Comparison of ENCODE assay signal across 16 cellular contexts in the genomic region with DNA sequence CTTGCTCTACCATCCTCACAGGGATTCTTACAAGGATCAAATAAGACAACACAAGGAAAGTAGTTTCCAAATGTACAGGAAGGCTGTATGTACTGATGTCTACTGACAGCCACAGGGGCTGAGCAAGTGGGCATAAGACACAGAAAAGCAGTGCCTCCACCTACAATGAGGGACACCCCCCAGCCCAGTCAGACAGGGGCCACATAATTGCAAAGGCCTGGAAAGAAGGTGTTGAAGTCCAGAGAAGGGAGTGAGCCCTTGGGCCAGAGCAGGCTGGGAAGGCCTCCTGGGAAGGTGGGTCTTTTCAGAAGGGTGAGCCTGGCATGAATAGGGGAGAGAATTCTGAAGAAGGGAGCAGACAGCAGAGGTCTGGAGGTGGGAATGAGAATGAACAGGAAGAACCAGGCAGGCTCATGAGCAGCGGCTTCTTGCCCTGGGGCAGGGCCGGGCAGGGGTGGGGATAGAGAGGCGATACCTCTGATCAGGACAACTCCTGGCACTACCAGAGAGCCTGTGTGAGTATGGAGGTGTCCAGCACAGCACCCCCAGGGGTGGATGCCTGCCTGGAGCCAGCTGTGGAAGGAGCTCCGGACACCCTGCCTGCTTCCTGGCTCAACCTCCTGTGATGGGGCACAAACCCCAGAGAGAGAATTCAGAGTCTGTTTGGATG. TPM values are rescaled to one million over a fixed set of nuclear protein-coding genes. Genes with fewer than 3 reads are reported as not detected.
DNase-seq lines count a peak whose midpoint lies in the region; ATAC-seq, FAIRE-seq and TF ChIP-seq lines count a peak whose summit lies in the region.
"Had no signal": no experiment of that assay in that cellular context is flagged by ENCODE, and none has a peak within 500 bp of the region (broad histone marks: within the 10 kb centered on the region; RNA-seq: fewer than 3 reads in every experiment).

No MANE protein-coding gene starts in this region.

- peaks cover 55% of the 10 kb centered on the region for H3K4me1 ChIP-seq in lower lobe of right lung
- H3K4me1 ChIP-seq in stomach smooth muscle (ENCODE audit: control insufficient read depth, insufficient read depth, low read length) = peaks cover 97% of the 10 kb centered on the region

- H3K9ac ChIP-seq in stomach smooth muscle (ENCODE audit: low read length in 2 of 2) = peak overlapping the region; percentile 19 to 38

- DNase-seq in WERI-Rb-1 (no peak), lower lobe of right lung (peak; percentile 35), GM12892 (ENCODE audit: insufficient read length) (no peak), Calu3 (no peak)
- DNase-seq: activated CD4-positive, alpha-beta T cell treated with anti-CD3 and anti-CD28 coated beads, Interleukin-2, amount 50 U/mL, for 48 hours; HCEC 1CT; NCI-H1436 treated with DMSO at 0.1 percent for 48 hours; NCI-H774; T1000 had no signal

- no peak for FAIRE-seq in GM12892 (lab: Jason Lieb, UNC)

- H3K9me3 Mint-ChIP-seq in Calu3 (ENCODE audit: low read depth, unreplicated experiment) = no peaks in the 10 kb centered on the region
- H3K9me3 Mint-ChIP-seq: neural crest cell had no signal

- H3K4me3 ChIP-seq in WERI-Rb-1 (ENCODE audit: low read depth, low read length) (no peak overlapping the region), lower lobe of right lung (no peak overlapping the region), stomach smooth muscle (ENCODE audit: low read length in 2 of 2) (no peak overlapping the region)

- no peaks in the 10 kb centered on the region for H3K27me3 Mint-ChIP-seq in Calu3 (ENCODE audit: unreplicated experiment)

- peaks cover 13% of the 10 kb centered on the region for H3K36me3 Mint-ChIP-seq in Calu3 (ENCODE audit: insufficient read depth, unreplicated experiment)

- no peaks in the 10 kb centered on the region for H3K9me3 ChIP-seq in WERI-Rb-1 (ENCODE audit: severe bottlenecking)
- H3K9me3 ChIP-seq in lower lobe of right lung = no peaks in the 10 kb centered on the region
- H3K9me3 ChIP-seq in stomach smooth muscle (ENCODE audit: control insufficient read depth in 2 of 2, low read length in 2 of 2) = no peaks in the 10 kb centered on the region

- H3K36me3 ChIP-seq in WERI-Rb-1 (no peaks in the 10 kb centered on the region), lower lobe of right lung (peaks cover 54% of the 10 kb centered on the region), stomach smooth muscle (ENCODE audit: control insufficient read depth in 2 of 2, insufficient read depth in 2 of 2, low read length in 2 of 2) (peaks cover 33 to 35% of the 10 kb centered on the region in 2 donors)

- H3K4me1 Mint-ChIP-seq in Calu3 (ENCODE audit: low read depth, unreplicated experiment) = peaks cover 19% of the 10 kb centered on the region

- ATAC-seq in esophagus mucosa (peak; percentile 44), lower lobe of right lung (no peak), GM19035 (IDR thresholded peaks at IDR 0.05; ENCODE audit: unreplicated experiment) (no peak), HG02763 (IDR thresholded peaks at IDR 0.05; ENCODE audit: unreplicated experiment) (no peak)

- no peak overlapping the region for H3K27ac Mint-ChIP-seq in Calu3 (ENCODE audit: unreplicated experiment)

- H3K27ac ChIP-seq in WERI-Rb-1 (peak overlapping the region; percentile 74), lower lobe of right lung (peak overlapping the region; percentile 36), stomach smooth muscle (ENCODE audit: low read length) (peak overlapping the region; percentile 100)
- H3K27ac ChIP-seq: HL-60 had no signal

- BruUV-seq in Calu3 (replicated peaks; lab: Mats Ljungman, UMichigan) = no TSS peak

- TF ChIP-seq POLR2A in GM12892 (IDR thresholded peaks at IDR 0.05; ENCODE audit: low read depth, low read length) = no peak

- intact Hi-C loops in lower lobe of right lung (cut with DNase I) (no loop called here), Calu3 (cut with micrococcal nuclease; ENCODE audit: unreplicated experiment) (no loop called here)

- H3K4me3 Mint-ChIP-seq in Calu3 (ENCODE audit: low read depth, unreplicated experiment) = no peak overlapping the region
- H3K4me3 Mint-ChIP-seq: neural crest cell had no signal

- CTCF ChIA-PET in Calu3 (lab: Charles Lee) = no interaction called here

- TF ChIP-seq CTCF in WERI-Rb-1 (IDR thresholded peaks at IDR 0.05; ENCODE audit: low read depth, low read length) (no peak), lower lobe of right lung (IDR thresholded peaks at IDR 0.05) (no peak), Calu3 (IDR thresholded peaks at IDR 0.05; ENCODE audit: unreplicated experiment) (no peak)

- no peaks in the 10 kb centered on the region for H3K27me3 ChIP-seq in WERI-Rb-1 (ENCODE audit: insufficient read depth, low read depth, severe bottlenecking)
- H3K27me3 ChIP-seq in lower lobe of right lung (ENCODE audit: low read depth) = no peaks in the 10 kb centered on the region
- H3K27me3 ChIP-seq in stomach smooth muscle (ENCODE audit: control insufficient read depth in 1 of 2, insufficient read depth in 2 of 2, low read length in 2 of 2) = no peaks in the 10 kb centered on the region

RNA-seq across cellular contexts. Expression of gene HS1BP3, which starts 30.1 kb away (rescaled TPM):
- total RNA-seq in esophagus mucosa (12.4 TPM), lower lobe of right lung (39.9 TPM), Calu3 (2022) (26.4 and 28.5 TPM in 2 replicates)
- polyA plus RNA-seq in GM12892 (2012; ENCODE audit: missing spikeins) = 7.3 TPM

RNA-seq across cellular contexts. Expression of gene GDF7, which starts 46.1 kb away (rescaled TPM):
- total RNA-seq in esophagus mucosa (0.32 TPM), lower lobe of right lung (0.62 TPM), Calu3 (2022) (not detected in 2 replicates)
- 0.19 TPM for polyA plus RNA-seq in GM12892 (2012; ENCODE audit: missing spikeins)
- total RNA-seq: RPMI7951 had no signal

Comparison
In these comparisons a context has a peak if more than half of its experiments do, and no peak if none do; other contexts are left out.
1. H3K27ac ChIP-seq: peak in every context shown above with its lines; median percentile 100 in stomach smooth muscle; 74 in WERI-Rb-1; 36 in lower lobe of right lung.